Comparison of ENCODE assay signal across 10 cellular contexts in genomic region chr11:114154271-114155047, GRCh38.
A peak's percentile ranks its signal among the peaks of the same experiment; 100 is the strongest.
DNase-seq lines count a peak whose midpoint lies in the region; ATAC-seq, FAIRE-seq and TF ChIP-seq lines count a peak whose summit lies in the region.
"Had no signal": no experiment of that assay in that cellular context is flagged by ENCODE, and none has a peak within 500 bp of the region (broad histone marks: within the 10 kb centered on the region; RNA-seq: fewer than 3 reads in every experiment).

No MANE protein-coding gene starts in this region.

- peak; percentile 93 for DNase-seq in GF-D8 (lab: John Stamatoyannopoulos, UW)
- DNase-seq in bronchial epithelial cell (ENCODE audit: low read depth): peak; percentile 85
- peak; percentile 81 for DNase-seq in left lobe of liver (ENCODE audit: low spot score)
- no peak for DNase-seq in spleen
- no peak for DNase-seq in DMS79 (lab: John Stamatoyannopoulos, UW)
- no peak for DNase-seq in COLO829 (ENCODE audit: low spot score)
- DNase-seq in NCI-H1436 treated with DMSO at 0.1 percent for 48 hours (lab: John Stamatoyannopoulos, UW): no peak
- DNase-seq: naive thymus-derived CD8-positive, alpha-beta T cell; NCI-H1694 treated with DMSO at 0.1 percent for 48 hours had no signal

- no peak overlapping the region for H3K4me3 ChIP-seq in bronchial epithelial cell (ENCODE audit: low read depth, low read length)
- H3K4me3 ChIP-seq in spleen: no peak overlapping the region

- H3K27me3 ChIP-seq in bronchial epithelial cell (ENCODE audit: control insufficient read depth, insufficient read depth, low read length): no peaks in the 10 kb centered on the region
- H3K27me3 ChIP-seq in spleen (replicated peaks in 1 of 7): no peaks in the 10 kb centered on the region

- FAIRE-seq in bronchial epithelial cell (lab: Jason Lieb, UNC): peak; percentile 75

- intact Hi-C loops in spleen (cut with DNase I; ENCODE audit: low total_unique reads): no loop called here

- ATAC-seq in left lobe of liver (peak; percentile 53), HG02884 (IDR thresholded peaks at IDR 0.05; ENCODE audit: unreplicated experiment) (no peak)
- ATAC-seq: naive thymus-derived CD8-positive, alpha-beta T cell had no signal

- 67 to 86% (median 76%) methylated on average over 5 of the region's 5 CpGs for WGBS in spleen, 5 donors

- peaks cover 11 to 100% (median 73%) of the 10 kb centered on the region in 6 donors for H3K4me1 ChIP-seq in spleen

- peak overlapping the region in 6 of 8 donors; percentile 43 to 92 (median 79) for H3K27ac ChIP-seq in spleen

- TF ChIP-seq POLR2A in spleen (IDR thresholded peaks at IDR 0.05): no peak

- no peak for TF ChIP-seq CTCF in bronchial epithelial cell (IDR thresholded peaks at IDR 0.05; ENCODE audit: insufficient read depth, low read length, severe bottlenecking)
- no peak for TF ChIP-seq CTCF in spleen (IDR thresholded peaks at IDR 0.05 in 8 of 11, conservative IDR thresholded peaks at IDR 0.05 in 3 of 11)

- peaks cover 9% of the 10 kb centered on the region for H3K36me3 ChIP-seq in bronchial epithelial cell (ENCODE audit: control insufficient read depth, insufficient read depth, low read length)
- peaks cover 0 to 34% (median 3%) of the 10 kb centered on the region in 6 donors for H3K36me3 ChIP-seq in spleen

- H3K9me3 ChIP-seq in spleen: no peaks in the 10 kb centered on the region

Comparison
In these comparisons a context has a peak if more than half of its experiments do, and no peak if none do; other contexts are left out.
1. DNase-seq: peak in GF-D8 (single experiment), bronchial epithelial cell (single experiment) and left lobe of liver (single experiment); none in spleen (single experiment), DMS79 (single experiment), COLO829 (single experiment) and NCI-H1436 treated with DMSO at 0.1 percent for 48 hours (single experiment).